In the genomic region with DNA sequence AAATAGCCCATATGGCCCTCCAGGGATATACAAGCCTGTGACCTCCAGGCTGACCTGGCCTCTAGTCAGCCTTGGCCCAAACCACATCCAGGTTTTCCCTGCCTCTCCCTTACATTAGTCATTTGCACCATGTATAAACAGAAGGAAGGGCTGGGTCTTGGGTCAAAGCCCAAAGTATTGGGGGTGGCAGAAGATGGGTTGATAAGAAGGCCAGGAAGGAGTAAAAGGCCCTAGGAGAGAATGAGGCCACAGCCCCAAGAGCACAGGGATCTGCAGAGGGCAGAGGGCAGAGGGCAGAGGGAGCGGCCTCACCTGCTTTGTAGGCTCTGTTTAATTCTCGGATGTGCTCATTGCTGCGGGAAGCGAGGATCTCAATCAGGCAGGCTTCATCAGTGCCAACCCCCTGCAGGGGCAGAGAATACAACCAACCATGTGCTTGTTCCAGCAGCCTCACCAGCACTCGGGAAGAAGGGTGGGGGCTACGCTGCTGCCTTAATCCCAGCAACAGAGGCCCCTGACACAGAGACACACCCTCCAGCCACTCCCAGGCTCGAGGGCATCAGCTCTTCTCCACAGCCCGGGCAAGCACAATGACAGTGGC, we compare ENCODE assay signal across 12 cellular contexts. TPM values are rescaled to one million over a fixed set of nuclear protein-coding genes. Genes with fewer than 3 reads are reported as not detected.
DNase-seq lines count a peak whose midpoint lies in the region; ATAC-seq, FAIRE-seq and TF ChIP-seq lines count a peak whose summit lies in the region.
"Had no signal": no experiment of that assay in that cellular context is flagged by ENCODE, and none has a peak within 500 bp of the region (broad histone marks: within the 10 kb centered on the region; RNA-seq: fewer than 3 reads in every experiment).

No MANE protein-coding gene starts in this region.

- DNase-seq in activated naive CD4-positive, alpha-beta T cell (lab: John Stamatoyannopoulos, UW) = no peak
- peak; percentile 40 for DNase-seq in bronchial epithelial cell (ENCODE audit: low read depth)
- no peak for DNase-seq in left lung
- DNase-seq in spleen = no peak
- no peak for DNase-seq in activated CD4-positive, CD25-positive, alpha-beta regulatory T cell (lab: John Stamatoyannopoulos, UW)
- DNase-seq: activated gamma-delta T cell treated with Interleukin-2 at 50 U/mL for 16 hours, nucleus accumbens had no signal

- H3K9me3 ChIP-seq in left lung (no peaks in the 10 kb centered on the region), spleen (no peaks in the 10 kb centered on the region)
- H3K9me3 ChIP-seq: BLaER1 had no signal

- TF ChIP-seq POLR2A in spleen (IDR thresholded peaks at IDR 0.05) = no peak

- H3K4me1 Mint-ChIP-seq in activated naive CD4-positive, alpha-beta T cell treated with anti-CD3 and anti-CD28 coated beads, Interleukin-2, amount 50 U/mL, for 24 hours = no peaks in the 10 kb centered on the region

- H3K27ac ChIP-seq in left lung (peak overlapping the region in 1 of 2 donors; percentile 14), urinary bladder (ENCODE audit: low read depth) (peak overlapping the region; percentile 68), spleen (no peak overlapping the region)
- H3K27ac ChIP-seq: BLaER1, SK-N-MC had no signal

- H3K4me1 ChIP-seq in left lung = peaks cover 7 to 62% of the 10 kb centered on the region in 2 donors
- no peaks in the 10 kb centered on the region for H3K4me1 ChIP-seq in urinary bladder (ENCODE audit: insufficient read depth)
- peaks cover 0 to 23% (median 5%) of the 10 kb centered on the region in 6 donors for H3K4me1 ChIP-seq in spleen

- WGBS in urinary bladder = 66% methylated on average over 8 of the region's 8 CpGs
- WGBS in spleen, 5 donors = 92 to 97% (median 95%) methylated on average over 7 to 8 of the region's 8 CpGs

- TF ChIP-seq CTCF in bronchial epithelial cell (IDR thresholded peaks at IDR 0.05; ENCODE audit: insufficient read depth, low read length, severe bottlenecking) (no peak), left lung (IDR thresholded peaks at IDR 0.05) (no peak), spleen (IDR thresholded peaks at IDR 0.05 in 8 of 11, conservative IDR thresholded peaks at IDR 0.05 in 3 of 11) (no peak)

- no peaks in the 10 kb centered on the region for H3K27me3 Mint-ChIP-seq in activated naive CD4-positive, alpha-beta T cell treated with anti-CD3 and anti-CD28 coated beads, Interleukin-2, amount 50 U/mL, for 24 hours

- intact Hi-C loops in left lung (cut with DNase I) (no loop called here), spleen (cut with DNase I; ENCODE audit: low total_unique reads) (no loop called here)

- no peaks in the 10 kb centered on the region for H3K9me3 Mint-ChIP-seq in activated naive CD4-positive, alpha-beta T cell treated with anti-CD3 and anti-CD28 coated beads, Interleukin-2, amount 50 U/mL, for 24 hours

- H3K27ac Mint-ChIP-seq in activated naive CD4-positive, alpha-beta T cell treated with anti-CD3 and anti-CD28 coated beads, Interleukin-2, amount 50 U/mL, for 24 hours = peak overlapping the region; percentile 80

- no peak for FAIRE-seq in bronchial epithelial cell (lab: Jason Lieb, UNC)

- H3K36me3 Mint-ChIP-seq in activated naive CD4-positive, alpha-beta T cell treated with anti-CD3 and anti-CD28 coated beads, Interleukin-2, amount 50 U/mL, for 24 hours = peaks cover 16% of the 10 kb centered on the region

- no peaks in the 10 kb centered on the region for H3K27me3 ChIP-seq in bronchial epithelial cell (ENCODE audit: control insufficient read depth, insufficient read depth, low read length)
- H3K27me3 ChIP-seq in left lung = no peaks in the 10 kb centered on the region
- no peaks in the 10 kb centered on the region for H3K27me3 ChIP-seq in spleen (replicated peaks in 1 of 7)
- H3K27me3 ChIP-seq: BLaER1 had no signal

- H3K4me3 Mint-ChIP-seq in activated naive CD4-positive, alpha-beta T cell treated with anti-CD3 and anti-CD28 coated beads, Interleukin-2, amount 50 U/mL, for 24 hours = no peak overlapping the region

- ATAC-seq in left lung = peak; percentile 4
- ATAC-seq in GM19023 (IDR thresholded peaks at IDR 0.05; ENCODE audit: unreplicated experiment) = no peak

- H3K36me3 ChIP-seq in bronchial epithelial cell (ENCODE audit: control insufficient read depth, insufficient read depth, low read length) (peaks cover 40% of the 10 kb centered on the region), left lung (peaks cover 5 to 100% of the 10 kb centered on the region in 2 donors), urinary bladder (ENCODE audit: insufficient read depth) (peaks cover 2% of the 10 kb centered on the region), spleen (peaks cover 2 to 100% (median 87%) of the 10 kb centered on the region in 6 donors)

- H3K4me3 ChIP-seq in bronchial epithelial cell (ENCODE audit: low read depth, low read length) (no peak overlapping the region), left lung (no peak overlapping the region), urinary bladder (ENCODE audit: low read depth, low read length) (no peak overlapping the region), spleen (no peak overlapping the region)
- H3K4me3 ChIP-seq: BLaER1, SK-N-MC had no signal

RNA-seq across cellular contexts. Expression of a gene that starts 31.3 kb away (rescaled TPM):
- 0.13 TPM in 1 of 2 replicates, not detected in the other for total RNA-seq in bronchial epithelial cell
- 10 to 100 TPM; 35.0 to 53.8 TPM for total RNA-seq in left lung
- 64.9 TPM for total RNA-seq in urinary bladder
- 54.3 TPM for polyA plus RNA-seq in urinary bladder
- total RNA-seq in spleen = 1 to 10 TPM in 6 of 7 donors, not detected in 1; 1.0 to 3.8 (median 2.0) TPM
- polyA plus RNA-seq in spleen = 1 to 10 TPM; 5.6 to 8.0 (median 6.7) TPM

RNA-seq across cellular contexts. Expression of a gene that starts 41.5 kb away (rescaled TPM):
- total RNA-seq in bronchial epithelial cell (22.1 and 31.7 TPM in 2 replicates), left lung (100 to 1,000 TPM; 281 to 298 TPM), urinary bladder (41.8 TPM), spleen (100 to 1,000 TPM; 102 to 201 (median 157) TPM)
- polyA plus RNA-seq in urinary bladder (114 TPM), spleen (100 to 1,000 TPM in 2 of 3 donors, 10 to 100 TPM in 1; 89.9 to 143 (median 117) TPM)

Comparison
In these comparisons a context has a peak if more than half of its experiments do, and no peak if none do; other contexts are left out.
1. RNA of a gene that starts 31.3 kb away (total RNA-seq): 64.9 TPM in urinary bladder (single experiment) and 35.0 to 53.8 TPM in left lung; 1.0 to 3.8 TPM in spleen and 0.13 TPM in bronchial epithelial cell; every median in the first group is over 4 times any median in the second.